11 cellular contexts compared by ENCODE assay signal in the genomic region with DNA sequence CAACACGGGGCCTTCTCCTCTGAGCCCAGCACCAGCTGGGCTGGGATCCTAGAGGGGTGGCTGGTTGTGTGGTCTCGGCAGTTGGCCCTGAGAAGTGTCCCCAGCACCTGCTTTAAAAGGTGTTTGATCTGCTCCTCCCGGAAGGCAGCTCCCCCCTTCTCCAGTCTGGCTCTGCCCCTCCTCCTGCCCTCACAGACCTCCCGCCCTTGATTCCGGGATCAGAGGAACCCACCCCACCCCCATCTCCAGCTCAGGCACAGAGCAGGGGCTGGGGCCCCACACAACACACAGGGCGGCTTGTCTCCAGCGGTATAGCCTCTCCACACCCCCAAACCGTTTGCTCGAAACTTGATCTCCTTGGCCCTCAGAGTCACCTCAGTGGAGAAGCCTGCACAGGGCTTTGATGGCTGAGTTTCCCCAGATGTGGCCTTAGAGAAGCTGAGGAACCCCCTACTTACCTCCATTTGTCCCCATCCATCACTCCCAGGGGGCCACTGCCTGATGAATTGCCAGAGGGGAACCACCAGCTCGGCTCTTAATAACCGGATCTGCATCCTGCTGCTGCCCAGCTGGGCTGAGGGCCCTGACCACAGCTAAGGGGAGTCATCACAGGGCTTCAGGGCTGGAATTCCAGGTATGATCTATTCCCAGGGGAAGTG. TPM values are rescaled to one million over a fixed set of nuclear protein-coding genes. Genes with fewer than 3 reads are reported as not detected.
DNase-seq lines count a peak whose midpoint lies in the region; TF ChIP-seq lines count a peak whose summit lies in the region.
"Had no signal": no experiment of that assay in that cellular context is flagged by ENCODE, and none has a peak within 500 bp of the region (broad histone marks: within the 10 kb centered on the region; RNA-seq: fewer than 3 reads in every experiment).

No MANE protein-coding gene starts in this region.

- DNase-seq in Caki2 (ENCODE audit: low read depth): peak; percentile 45
- peak; percentile 92 for DNase-seq in WERI-Rb-1
- peak; percentile 55 for DNase-seq in kidney epithelial cell (ENCODE audit: low read depth)
- DNase-seq in NCI-H446 treated with DMSO at 0.1 percent for 48 hours (lab: John Stamatoyannopoulos, UW): no peak
- no peak for DNase-seq in DMS153 treated with DMSO at 0.1 percent for 48 hours (lab: John Stamatoyannopoulos, UW; ENCODE audit: unreplicated experiment)
- DNase-seq in AML-193 (lab: John Stamatoyannopoulos, UW): no peak
- DNase-seq in HEK293T (ENCODE audit: extremely low spot score): no peak
- DNase-seq: CD4-positive, CD25-positive, alpha-beta regulatory T cell had no signal

- peak overlapping the region; percentile 34 for H3K4me3 ChIP-seq in WERI-Rb-1 (ENCODE audit: low read depth, low read length)
- H3K4me3 ChIP-seq in kidney epithelial cell (ENCODE audit: low read depth, low read length): no peak overlapping the region

- H3K9me3 ChIP-seq in KOPT-K1 (ENCODE audit: insufficient read depth, low read length, poor library complexity, severe bottlenecking): no peaks in the 10 kb centered on the region
- no peaks in the 10 kb centered on the region for H3K9me3 ChIP-seq in WERI-Rb-1 (ENCODE audit: severe bottlenecking)

- H3K36me3 ChIP-seq in KOPT-K1 (ENCODE audit: insufficient read depth, low read length) (no peaks in the 10 kb centered on the region), WERI-Rb-1 (peaks cover 32% of the 10 kb centered on the region), kidney epithelial cell (ENCODE audit: control insufficient read depth, insufficient read depth, low read length) (no peaks in the 10 kb centered on the region)

- POLR2A ChIA-PET in HEK293T (lab: Yijun Ruan, JAX): interaction anchor here (0.9 kb wide), 1 partner anchor 81 kb away, joined by 3 read pairs; no protein-coding TSS in a partner anchor

- in situ Hi-C loops in Caki2 (cut with HindIII; ENCODE audit: low pct_unique_long_range_greater_than_20kb, low sequenced_read_pairs): no loop called here

- CTCF ChIA-PET in HEK293T (lab: Yijun Ruan, JAX): interaction anchor here (0.8 kb wide), 2 partner anchors 13 to 73 kb away, joined by 3 read pairs; no protein-coding TSS in a partner anchor

- TF ChIP-seq CTCF in WERI-Rb-1 (IDR thresholded peaks at IDR 0.05; ENCODE audit: low read depth, low read length) (no peak), kidney epithelial cell (IDR thresholded peaks at IDR 0.05; ENCODE audit: insufficient read depth, low read length, poor library complexity, severe bottlenecking) (no peak)

- peak overlapping the region; percentile 93 for H3K27ac ChIP-seq in KOPT-K1 (ENCODE audit: low read depth, low read length, poor library complexity, severe bottlenecking)
- peak overlapping the region; percentile 91 for H3K27ac ChIP-seq in WERI-Rb-1

- H3K27me3 ChIP-seq in WERI-Rb-1 (ENCODE audit: insufficient read depth, low read depth, severe bottlenecking) (no peaks in the 10 kb centered on the region), kidney epithelial cell (ENCODE audit: control insufficient read depth, insufficient read depth, low read length) (no peaks in the 10 kb centered on the region)

TF ChIP-seq in HEK293T, 16 proteins besides CTCF, POLR2A, EP300 and RAD21:
- TF ChIP-seq TARDBP (IDR thresholded peaks at IDR 0.05): no peak
- TF ChIP-seq, protein P1, sequence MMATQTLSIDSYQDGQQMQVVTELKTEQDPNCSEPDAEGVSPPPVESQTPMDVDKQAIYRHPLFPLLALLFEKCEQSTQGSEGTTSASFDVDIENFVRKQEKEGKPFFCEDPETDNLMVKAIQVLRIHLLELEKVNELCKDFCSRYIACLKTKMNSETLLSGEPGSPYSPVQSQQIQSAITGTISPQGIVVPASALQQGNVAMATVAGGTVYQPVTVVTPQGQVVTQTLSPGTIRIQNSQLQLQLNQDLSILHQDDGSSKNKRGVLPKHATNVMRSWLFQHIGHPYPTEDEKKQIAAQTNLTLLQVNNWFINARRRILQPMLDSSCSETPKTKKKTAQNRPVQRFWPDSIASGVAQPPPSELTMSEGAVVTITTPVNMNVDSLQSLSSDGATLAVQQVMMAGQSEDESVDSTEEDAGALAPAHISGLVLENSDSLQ (IDR thresholded peaks at IDR 0.05): no peak
- TF ChIP-seq FOXK2 (IDR thresholded peaks at IDR 0.05): no peak
- TF ChIP-seq ZNF384 (IDR thresholded peaks at IDR 0.05): no peak
- no peak for TF ChIP-seq FOXM1 (IDR thresholded peaks at IDR 0.05; ENCODE audit: borderline replicate concordance)
- TF ChIP-seq SUZ12 (IDR thresholded peaks at IDR 0.05): no peak
- no peak for TF ChIP-seq CTBP1 (IDR thresholded peaks at IDR 0.05; ENCODE audit: borderline replicate concordance)

RNA-seq across cellular contexts. Expression of a gene that starts 6.4 kb away (rescaled TPM):
- total RNA-seq in Caki2 (2014; rRNA removed; shearing (Covaris generic); ENCODE audit: low replicate concordance): 14.9 and 17.7 TPM in 2 replicates
- 1.8 and 3.9 TPM in 2 replicates for total RNA-seq in kidney epithelial cell
- total RNA-seq: CD4-positive, CD25-positive, alpha-beta regulatory T cell had no signal

RNA-seq across cellular contexts. Expression of a gene that starts 27.1 kb away (rescaled TPM):
- 0.84 and 2.6 TPM in 2 replicates for total RNA-seq in Caki2 (2014; rRNA removed; shearing (Covaris generic); ENCODE audit: low replicate concordance)
- total RNA-seq in kidney epithelial cell: 0.25 TPM in 1 of 2 replicates, not detected in the other
- total RNA-seq: CD4-positive, CD25-positive, alpha-beta regulatory T cell; lung microvascular endothelial cell; right cardiac atrium had no signal

RNA-seq across cellular contexts. Expression of a gene that starts 35.5 kb away (rescaled TPM):
- total RNA-seq in Caki2 (2014; rRNA removed; shearing (Covaris generic); ENCODE audit: low replicate concordance): not detected in 2 replicates
- total RNA-seq in kidney epithelial cell: 0.25 and 0.48 TPM in 2 replicates
- total RNA-seq: CD4-positive, CD25-positive, alpha-beta regulatory T cell; lung microvascular endothelial cell had no signal

Comparison
In these comparisons a context has a peak if more than half of its experiments do, and no peak if none do; other contexts are left out.
1. DNase-seq: peak in Caki2 (single experiment), WERI-Rb-1 (single experiment) and kidney epithelial cell (single experiment); none in NCI-H446 treated with DMSO at 0.1 percent for 48 hours (single experiment), DMS153 treated with DMSO at 0.1 percent for 48 hours (single experiment), AML-193 (0 of 2) and HEK293T (single experiment).